1 cellular context compared by ENCODE assay signal in the genomic region with DNA sequence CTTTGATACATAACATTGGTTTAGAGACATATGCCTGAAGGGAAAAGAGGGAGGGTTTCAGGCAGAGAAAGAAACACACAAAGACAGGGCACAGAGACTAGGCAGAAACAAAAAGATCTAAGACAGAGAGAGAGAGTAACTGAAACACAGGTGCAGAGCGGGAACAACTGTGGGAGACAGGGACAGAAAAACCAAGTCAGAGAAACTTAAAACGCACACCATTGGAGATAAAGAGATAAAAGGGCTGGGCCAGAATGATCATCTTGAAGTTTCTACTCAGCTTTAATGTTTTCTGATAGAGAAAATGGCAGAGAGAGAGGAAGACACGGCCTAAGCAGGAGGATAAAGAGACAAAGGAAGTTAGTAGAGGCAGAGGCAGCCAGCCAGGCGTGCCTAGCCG.
TF ChIP-seq lines count a peak whose summit lies in the region.

No MANE protein-coding gene starts in this region.

TF ChIP-seq in endothelial cell of umbilical vein, 7 proteins besides CTCF, POLR2A, EP300 and RAD21:
- no peak for TF ChIP-seq GATA2 (IDR thresholded peaks at IDR 0.05; ENCODE audit: insufficient read depth, insufficient read length, low read depth, low read length)
- no peak for TF ChIP-seq EZH2 (IDR thresholded peaks at IDR 0.05; ENCODE audit: borderline replicate concordance, low read depth, low read length, severe bottlenecking)
- TF ChIP-seq MYC (IDR thresholded peaks at IDR 0.05; ENCODE audit: low read depth, low read length) = no peak
- TF ChIP-seq JUN (IDR thresholded peaks at IDR 0.05; ENCODE audit: borderline replicate concordance, insufficient read depth, insufficient read length, low read depth) = no peak
- no peak for TF ChIP-seq FOS (IDR thresholded peaks at IDR 0.05; ENCODE audit: borderline replicate concordance, insufficient read depth, low read length)
- TF ChIP-seq, protein P1, sequence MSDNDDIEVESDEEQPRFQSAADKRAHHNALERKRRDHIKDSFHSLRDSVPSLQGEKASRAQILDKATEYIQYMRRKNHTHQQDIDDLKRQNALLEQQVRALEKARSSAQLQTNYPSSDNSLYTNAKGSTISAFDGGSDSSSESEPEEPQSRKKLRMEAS (IDR thresholded peaks at IDR 0.05; ENCODE audit: insufficient read depth, insufficient read length) = no peak
- TF ChIP-seq POLR2AphosphoS5 (IDR thresholded peaks at IDR 0.05; ENCODE audit: insufficient read depth, low read depth, low read length) = no peak
